In genomic region chr7:29808075-29808786, GRCh38 we compare ENCODE assay signal across 18 cellular contexts. TPM values are rescaled to one million over a fixed set of nuclear protein-coding genes. Genes with fewer than 3 reads are reported as not detected.
DNase-seq lines count a peak whose midpoint lies in the region; FAIRE-seq and TF ChIP-seq lines count a peak whose summit lies in the region.
"Had no signal": no experiment of that assay in that cellular context is flagged by ENCODE, and none has a peak within 500 bp of the region (broad histone marks: within the 10 kb centered on the region; RNA-seq: fewer than 3 reads in every experiment).

No MANE protein-coding gene starts in this region.

- no peak overlapping the region for H3K4me2 ChIP-seq in astrocyte (ENCODE audit: low read length)

- H3K36me3 ChIP-seq in HUES64 (ENCODE audit: insufficient read depth, low read length): no peaks in the 10 kb centered on the region
- no peaks in the 10 kb centered on the region for H3K36me3 ChIP-seq in astrocyte (ENCODE audit: insufficient read depth, low read length)
- H3K36me3 ChIP-seq: BE2C had no signal

- DNase-seq in astrocyte (ENCODE audit: low read depth) (peak; percentile 12), mesothelial cell of epicardium (ENCODE audit: low spot score in 2 of 2, unreplicated experiment in 2 of 2) (no peak), superior temporal gyrus (ENCODE audit: extremely low spot score) (peak; percentile 29), NCI-H2107 (lab: John Stamatoyannopoulos, UW) (no peak), NCI-H510A (lab: John Stamatoyannopoulos, UW) (no peak), G401 (ENCODE audit: low spot score) (no peak), DMS 273 (lab: John Stamatoyannopoulos, UW; ENCODE audit: unreplicated experiment) (no peak)
- DNase-seq: activated CD4-positive, alpha-beta T cell treated with anti-CD3 and anti-CD28 coated beads, Interleukin-2, amount 10 ng/mL, durations not matched to agents 7 days and 5 days; activated CD8-positive, alpha-beta memory T cell treated with anti-CD3 and anti-CD28 coated beads, Interleukin-2, amount 50 U/mL, for 4 hours; BE2C; NCI-H1092 treated with DMSO at 0.1 percent for 48 hours; NCI-H2081 treated with DMSO at 0.1 percent for 48 hours; NCI-H524; stimulated activated naive CD4-positive, alpha-beta T cell treated with Interleukin-2 at 50 U/mL for 16 hours; T-cell had no signal

- H2AFZ ChIP-seq in astrocyte (ENCODE audit: low read depth, low read length): no peak overlapping the region

- H3K9ac ChIP-seq in HUES64 (ENCODE audit: low read depth, low read length) (no peak overlapping the region), astrocyte (ENCODE audit: low read length) (no peak overlapping the region)

- H3K4me3 Mint-ChIP-seq in astrocyte (ENCODE audit: unreplicated experiment) (peak overlapping the region; percentile 76), mesothelial cell of epicardium (peak overlapping the region; percentile 66)
- H3K4me3 Mint-ChIP-seq: activated CD4-positive, alpha-beta T cell treated with anti-CD3 and anti-CD28 coated beads, Interleukin-2, amount 10 ng/mL, durations not matched to agents 7 days and 5 days had no signal

- H3K27ac Mint-ChIP-seq in astrocyte (ENCODE audit: unreplicated experiment) (no peak overlapping the region), mesothelial cell of epicardium (no peak overlapping the region)
- H3K27ac Mint-ChIP-seq: activated CD4-positive, alpha-beta T cell treated with anti-CD3 and anti-CD28 coated beads, Interleukin-2, amount 10 ng/mL, durations not matched to agents 7 days and 5 days; T-cell had no signal

- 93% methylated on average over 7 of the region's 7 CpGs for WGBS in HUES64

- H3K4me1 ChIP-seq in HUES64 (ENCODE audit: insufficient read depth, low read length) (peaks cover 9% of the 10 kb centered on the region; the same call in 1 of the 2 replicates), astrocyte (ENCODE audit: insufficient read depth, low read length) (peaks cover 8% of the 10 kb centered on the region)
- H3K4me1 ChIP-seq: BE2C had no signal

- no peaks in the 10 kb centered on the region for H3K79me2 ChIP-seq in astrocyte (ENCODE audit: insufficient read depth, low read length)

- H3K36me3 Mint-ChIP-seq in astrocyte (ENCODE audit: low read depth, unreplicated experiment) (no peaks in the 10 kb centered on the region), mesothelial cell of epicardium (no peaks in the 10 kb centered on the region)
- H3K36me3 Mint-ChIP-seq: T-cell had no signal

- peaks cover 48% of the 10 kb centered on the region for H3K27me3 Mint-ChIP-seq in astrocyte (ENCODE audit: low read depth, unreplicated experiment)
- peaks cover 62% of the 10 kb centered on the region for H3K27me3 Mint-ChIP-seq in mesothelial cell of epicardium (ENCODE audit: low read depth)

- in situ Hi-C loops in G401 (cut with HindIII; ENCODE audit: low sequenced_read_pairs): no loop called here

- H3K27me3 ChIP-seq in HUES64 (ENCODE audit: insufficient read depth, low read length) (peaks cover 38% of the 10 kb centered on the region), astrocyte (ENCODE audit: insufficient read depth, low read length) (peaks cover 65% of the 10 kb centered on the region)

- peak overlapping the region; percentile 69; the same call in 1 of the 2 replicates for H3K4me3 ChIP-seq in HUES64 (ENCODE audit: low read length)
- no peak overlapping the region for H3K4me3 ChIP-seq in astrocyte (ENCODE audit: insufficient read depth, low read depth, low read length)
- H3K4me3 ChIP-seq: GM12878 had no signal

- TF ChIP-seq CTCF in astrocyte (IDR thresholded peaks at IDR 0.05; ENCODE audit: insufficient read depth, low read depth, low read length) (no peak), mesothelial cell of epicardium (IDR thresholded peaks at IDR 0.05; ENCODE audit: unreplicated experiment) (no peak)

- H3K27ac ChIP-seq in HUES64 (ENCODE audit: low read depth, low read length) (no peak overlapping the region), astrocyte (ENCODE audit: low read depth, low read length) (no peak overlapping the region)

- FAIRE-seq in astrocyte (lab: Jason Lieb, UNC): no peak
- FAIRE-seq: GM12878 had no signal

- H3K9me3 ChIP-seq in HUES64 (ENCODE audit: insufficient read depth, low read depth, low read length) (no peaks in the 10 kb centered on the region), astrocyte (ENCODE audit: insufficient read depth, low read depth, low read length) (no peaks in the 10 kb centered on the region)
- H3K9me3 ChIP-seq: BE2C had no signal

- H4K20me1 ChIP-seq in astrocyte (ENCODE audit: insufficient read depth, low read length): no peaks in the 10 kb centered on the region

- H3K4me1 Mint-ChIP-seq in astrocyte (ENCODE audit: low read depth, unreplicated experiment) (peaks cover 12% of the 10 kb centered on the region), mesothelial cell of epicardium (peaks cover 6% of the 10 kb centered on the region)

- H3K9me3 Mint-ChIP-seq in astrocyte (ENCODE audit: unreplicated experiment) (no peaks in the 10 kb centered on the region), mesothelial cell of epicardium (no peaks in the 10 kb centered on the region)
- H3K9me3 Mint-ChIP-seq: activated CD4-positive, alpha-beta T cell treated with anti-CD3 and anti-CD28 coated beads, Interleukin-2, amount 10 ng/mL, durations not matched to agents 7 days and 5 days; T-cell had no signal

RNA-seq across cellular contexts. Expression of gene WIPF3, which starts 1.9 kb away (rescaled TPM):
- polyA plus RNA-seq in HUES64 (2013, experiment 1 of 2): 6.1 TPM
- polyA plus RNA-seq in HUES64 (2013, experiment 2 of 2): 7.9 TPM
- total RNA-seq in astrocyte (0.87 and 1.0 TPM in 2 replicates), mesothelial cell of epicardium (7.1 to 7.9 TPM (median 7.3 TPM) in 3 replicates)
- not detected in 2 replicates for total RNA-seq in G401 (2014; rRNA removed; shearing (Covaris generic))
- total RNA-seq: activated CD4-positive, alpha-beta T cell treated with anti-CD3 and anti-CD28 coated beads, Interleukin-2, amount 10 ng/mL, durations not matched to agents 7 days and 5 days; osteocyte had no signal

Comparison
In these comparisons a context has a peak if more than half of its experiments do, and no peak if none do; other contexts are left out.
1. DNase-seq: peak in astrocyte (single experiment) and superior temporal gyrus (single experiment); none in mesothelial cell of epicardium (0 of 2), NCI-H2107 (single experiment), NCI-H510A (single experiment), G401 (single experiment) and DMS 273 (single experiment).